ENCODE assay signal across 1 cellular context in the genomic region with DNA sequence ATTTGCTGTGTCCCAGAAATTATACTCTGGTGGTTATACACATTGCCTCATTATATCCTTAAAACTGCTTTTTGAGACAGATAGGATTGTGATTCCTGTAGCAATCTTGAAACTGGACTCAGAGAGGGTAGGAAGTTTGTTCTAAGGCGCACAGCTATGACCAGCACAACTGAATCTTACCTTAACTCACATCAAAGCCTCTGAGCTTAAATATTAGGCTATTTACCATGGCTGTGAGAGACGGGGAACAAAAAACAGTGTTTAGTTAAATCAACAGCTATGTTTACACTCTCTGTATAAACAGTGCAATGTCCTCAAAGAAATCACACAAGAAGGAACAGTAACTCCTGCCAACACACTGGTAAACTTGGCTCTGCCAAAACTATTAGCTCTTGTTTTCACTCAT.
TF ChIP-seq lines count a peak whose summit lies in the region.

No MANE protein-coding gene starts in this region.

TF ChIP-seq in HepG2, 621 proteins besides CTCF, POLR2A, EP300 and RAD21 (continued from another document and continues in another):
- TF ChIP-seq E2F1 (CRISPR knock-in tag; IDR thresholded peaks at IDR 0.05) (no peak), NR1H2 (CRISPR knock-in tag; IDR thresholded peaks at IDR 0.05; ENCODE audit: borderline replicate concordance, low read depth) (no peak), ZNF350 (CRISPR knock-in tag; IDR thresholded peaks at IDR 0.05; ENCODE audit: borderline replicate concordance, low read depth) (no peak), MEF2D (CRISPR knock-in tag; IDR thresholded peaks at IDR 0.05) (peak; percentile 75; the same call in 1 of the 2 replicates), FOXO1 (CRISPR knock-in tag; IDR thresholded peaks at IDR 0.05) (peak; percentile 97), NFE2L2 (IDR thresholded peaks at IDR 0.05; ENCODE audit: low read length) (no peak), CREB1 (IDR thresholded peaks at IDR 0.05) (no peak), CREB1 (CRISPR knock-in tag; IDR thresholded peaks at IDR 0.05) (peak; percentile 74), RNF2 (conservative IDR thresholded peaks at IDR 0.05; ENCODE audit: low read depth) (no peak), TEAD3 (CRISPR knock-in tag; optimal IDR thresholded peaks at IDR 0.05; ENCODE audit: borderline replicate concordance) (peak; percentile 68), ZNF264 (CRISPR knock-in tag; IDR thresholded peaks at IDR 0.05) (0 out of 2 replicates have a peak, but pooled peaks have one; percentile 17), ZNF703 (CRISPR knock-in tag; IDR thresholded peaks at IDR 0.05; ENCODE audit: borderline replicate concordance) (0 out of 2 replicates have a peak, but pooled peaks have one; percentile 46), HNRNPLL (IDR thresholded peaks at IDR 0.05; ENCODE audit: low read depth, low read length, poor library complexity, severe bottlenecking) (no peak), ZNF713 (CRISPR knock-in tag; IDR thresholded peaks at IDR 0.05) (no peak), MIXL1 (CRISPR knock-in tag; IDR thresholded peaks at IDR 0.05) (peak; percentile 83), CHD4 (IDR thresholded peaks at IDR 0.05; ENCODE audit: borderline replicate concordance, low read length) (peak; percentile 59; the same call in 1 of the 2 replicates), ZNF772 (CRISPR knock-in tag; IDR thresholded peaks at IDR 0.05) (no peak), ZNF501 (CRISPR knock-in tag; IDR thresholded peaks at IDR 0.05) (no peak), KAT8 (CRISPR knock-in tag; IDR thresholded peaks at IDR 0.05) (peak; percentile 69), ZNF234 (CRISPR knock-in tag; conservative IDR thresholded peaks at IDR 0.05) (no peak), MAFG (CRISPR knock-in tag; IDR thresholded peaks at IDR 0.05) (no peak), GATA4 (IDR thresholded peaks at IDR 0.05; ENCODE audit: borderline replicate concordance, low read depth) (peak; percentile 59; the same call in 1 of the 2 replicates), MLX (CRISPR knock-in tag; IDR thresholded peaks at IDR 0.05) (peak; percentile 32; the same call in 1 of the 2 replicates), SIN3A (IDR thresholded peaks at IDR 0.05; ENCODE audit: borderline replicate concordance, low read depth, low read length) (no peak), HINFP (CRISPR knock-in tag; IDR thresholded peaks at IDR 0.05; ENCODE audit: low read depth) (no peak), ELF1 (CRISPR knock-in tag; IDR thresholded peaks at IDR 0.05) (0 out of 2 replicates have a peak, but pooled peaks have one; percentile 20), HNF4G (IDR thresholded peaks at IDR 0.05; ENCODE audit: borderline replicate concordance, low read depth, low read length) (peak; percentile 58), HNF4G (CRISPR knock-in tag; IDR thresholded peaks at IDR 0.05; ENCODE audit: borderline replicate concordance, low read depth) (no peak), MIER3 (CRISPR knock-in tag; IDR thresholded peaks at IDR 0.05; ENCODE audit: borderline replicate concordance) (peak; percentile 78; the same call in 1 of the 2 replicates), ZNF354B (CRISPR knock-in tag; IDR thresholded peaks at IDR 0.05) (no peak), RCOR2 (CRISPR knock-in tag; IDR thresholded peaks at IDR 0.05) (peak; percentile 80), ZXDC (CRISPR knock-in tag; IDR thresholded peaks at IDR 0.05) (no peak), NFYB (CRISPR knock-in tag; IDR thresholded peaks at IDR 0.05) (no peak), KLF16 (CRISPR knock-in tag; IDR thresholded peaks at IDR 0.05) (peak in 1 of 2 experiments; percentile 87; a peak in 2 of 4 replicates), GATAD1 (CRISPR knock-in tag; IDR thresholded peaks at IDR 0.05) (0 out of 2 replicates have a peak, but pooled peaks have one; percentile 21), STAG1 (CRISPR knock-in tag; IDR thresholded peaks at IDR 0.05) (no peak; the same call in 1 of the 2 replicates), MYNN (CRISPR knock-in tag; IDR thresholded peaks at IDR 0.05; ENCODE audit: low read depth) (no peak), ZNF687 (CRISPR knock-in tag; IDR thresholded peaks at IDR 0.05) (no peak), ZNF557 (CRISPR knock-in tag; IDR thresholded peaks at IDR 0.05) (no peak), MED1 (CRISPR knock-in tag; IDR thresholded peaks at IDR 0.05) (peak; percentile 75), SMAD1 (CRISPR knock-in tag; IDR thresholded peaks at IDR 0.05; ENCODE audit: borderline replicate concordance, low read depth) (no peak), RBFOX2 (IDR thresholded peaks at IDR 0.05; ENCODE audit: low read depth, low read length) (no peak), TCF7L2 (IDR thresholded peaks at IDR 0.05; ENCODE audit: low read depth, low read length) (peak; percentile 82; the same call in 1 of the 2 replicates), ZSCAN20 (CRISPR knock-in tag; IDR thresholded peaks at IDR 0.05; ENCODE audit: borderline replicate concordance) (no peak), PPARG (CRISPR knock-in tag; conservative IDR thresholded peaks at IDR 0.05) (peak; percentile 72), KDM1A (CRISPR knock-in tag; IDR thresholded peaks at IDR 0.05) (peak; percentile 63; the same call in 1 of the 2 replicates), ATAD3A (CRISPR knock-in tag; IDR thresholded peaks at IDR 0.05) (no peak), SMC3 (IDR thresholded peaks at IDR 0.05; ENCODE audit: low read length) (no peak), MLLT10 (CRISPR knock-in tag; IDR thresholded peaks at IDR 0.05) (no peak)
- TF ChIP-seq, protein P1, sequence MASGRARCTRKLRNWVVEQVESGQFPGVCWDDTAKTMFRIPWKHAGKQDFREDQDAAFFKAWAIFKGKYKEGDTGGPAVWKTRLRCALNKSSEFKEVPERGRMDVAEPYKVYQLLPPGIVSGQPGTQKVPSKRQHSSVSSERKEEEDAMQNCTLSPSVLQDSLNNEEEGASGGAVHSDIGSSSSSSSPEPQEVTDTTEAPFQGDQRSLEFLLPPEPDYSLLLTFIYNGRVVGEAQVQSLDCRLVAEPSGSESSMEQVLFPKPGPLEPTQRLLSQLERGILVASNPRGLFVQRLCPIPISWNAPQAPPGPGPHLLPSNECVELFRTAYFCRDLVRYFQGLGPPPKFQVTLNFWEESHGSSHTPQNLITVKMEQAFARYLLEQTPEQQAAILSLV (CRISPR knock-in tag; IDR thresholded peaks at IDR 0.05; ENCODE audit: borderline replicate concordance): no peak
- TF ChIP-seq, protein P2, sequence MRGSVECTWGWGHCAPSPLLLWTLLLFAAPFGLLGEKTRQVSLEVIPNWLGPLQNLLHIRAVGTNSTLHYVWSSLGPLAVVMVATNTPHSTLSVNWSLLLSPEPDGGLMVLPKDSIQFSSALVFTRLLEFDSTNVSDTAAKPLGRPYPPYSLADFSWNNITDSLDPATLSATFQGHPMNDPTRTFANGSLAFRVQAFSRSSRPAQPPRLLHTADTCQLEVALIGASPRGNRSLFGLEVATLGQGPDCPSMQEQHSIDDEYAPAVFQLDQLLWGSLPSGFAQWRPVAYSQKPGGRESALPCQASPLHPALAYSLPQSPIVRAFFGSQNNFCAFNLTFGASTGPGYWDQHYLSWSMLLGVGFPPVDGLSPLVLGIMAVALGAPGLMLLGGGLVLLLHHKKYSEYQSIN (CRISPR knock-in tag; IDR thresholded peaks at IDR 0.05; ENCODE audit: borderline replicate concordance): no peak
- TF ChIP-seq, protein P3, sequence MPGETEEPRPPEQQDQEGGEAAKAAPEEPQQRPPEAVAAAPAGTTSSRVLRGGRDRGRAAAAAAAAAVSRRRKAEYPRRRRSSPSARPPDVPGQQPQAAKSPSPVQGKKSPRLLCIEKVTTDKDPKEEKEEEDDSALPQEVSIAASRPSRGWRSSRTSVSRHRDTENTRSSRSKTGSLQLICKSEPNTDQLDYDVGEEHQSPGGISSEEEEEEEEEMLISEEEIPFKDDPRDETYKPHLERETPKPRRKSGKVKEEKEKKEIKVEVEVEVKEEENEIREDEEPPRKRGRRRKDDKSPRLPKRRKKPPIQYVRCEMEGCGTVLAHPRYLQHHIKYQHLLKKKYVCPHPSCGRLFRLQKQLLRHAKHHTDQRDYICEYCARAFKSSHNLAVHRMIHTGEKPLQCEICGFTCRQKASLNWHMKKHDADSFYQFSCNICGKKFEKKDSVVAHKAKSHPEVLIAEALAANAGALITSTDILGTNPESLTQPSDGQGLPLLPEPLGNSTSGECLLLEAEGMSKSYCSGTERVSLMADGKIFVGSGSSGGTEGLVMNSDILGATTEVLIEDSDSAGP (CRISPR knock-in tag; IDR thresholded peaks at IDR 0.05; ENCODE audit: borderline replicate concordance): no peak
- TF ChIP-seq, protein P4, sequence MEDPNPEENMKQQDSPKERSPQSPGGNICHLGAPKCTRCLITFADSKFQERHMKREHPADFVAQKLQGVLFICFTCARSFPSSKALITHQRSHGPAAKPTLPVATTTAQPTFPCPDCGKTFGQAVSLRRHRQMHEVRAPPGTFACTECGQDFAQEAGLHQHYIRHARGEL (CRISPR knock-in tag; IDR thresholded peaks at IDR 0.05): no peak
